21 cellular contexts compared by ENCODE assay signal in the genomic region with DNA sequence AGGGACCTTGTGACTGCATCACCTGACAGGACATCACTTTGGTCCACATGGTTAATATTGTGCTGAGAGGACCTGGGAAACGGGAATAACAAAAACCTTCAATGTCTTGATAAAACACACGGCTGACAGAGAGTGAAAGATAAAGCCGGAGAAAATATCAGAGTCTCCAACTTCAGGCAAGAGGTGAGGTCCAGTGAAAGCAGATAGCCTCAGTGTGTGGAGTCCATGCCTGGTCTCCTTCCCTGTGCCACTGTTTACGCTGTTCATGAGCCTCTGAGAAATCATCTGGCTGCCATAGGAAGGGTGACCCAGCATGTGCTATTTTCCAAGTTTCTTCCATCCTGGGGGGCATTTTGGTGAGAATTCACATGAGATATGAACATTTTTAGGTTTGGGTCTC. TPM values are rescaled to one million over a fixed set of nuclear protein-coding genes. Genes with fewer than 3 reads are reported as not detected.
"Had no signal": no experiment of that assay in that cellular context is flagged by ENCODE, and none has a peak within 500 bp of the region (broad histone marks: within the 10 kb centered on the region; RNA-seq: fewer than 3 reads in every experiment).

No MANE protein-coding gene starts in this region.

- DNase-seq: activated CD4-positive, alpha-beta T cell treated with anti-CD3 and anti-CD28 coated beads, Interleukin-2, amount 50 U/mL, for 48 hours; amygdala; body of pancreas; cerebellar nuclear complex; effector CD8-positive, alpha-beta T cell; foreskin keratinocyte; glutamatergic neuron; kidney glomerular epithelial cell; left ventricle myocardium superior; mesenchymal stem cell; nucleus accumbens; posterior cingulate gyrus; retina; stimulated activated naive B cell treated with anti-CD40 and anti-IgM and Interleukin-4, amounts not matched to agents 10 μg/mL and 1 μg/mL and 100 μg/mL, for 72 hours; T-helper 9 cell; thyroid gland had no signal

- H3K4me1 Mint-ChIP-seq: nephron had no signal

- H3K27ac ChIP-seq: body of pancreas, foreskin keratinocyte, thyroid gland had no signal

- H3K36me3 ChIP-seq: thyroid gland had no signal

- H3K4me3 Mint-ChIP-seq: nephron; stimulated activated naive B cell treated with anti-CD40 and anti-IgM and Interleukin-4, amounts not matched to agents 10 μg/mL and 1 μg/mL and 100 μg/mL, for 72 hours had no signal

- H3K9me3 ChIP-seq: thyroid gland had no signal

- ATAC-seq: activated naive CD4-positive, alpha-beta T cell treated with anti-CD3 and anti-CD28 coated beads, Interleukin-2, amount 50 U/mL, for 72 hours; body of pancreas; foreskin keratinocyte; left ventricle myocardium superior had no signal

- H3K27me3 ChIP-seq: body of pancreas, thyroid gland had no signal

- H3K4me1 ChIP-seq: body of pancreas, foreskin keratinocyte, thyroid gland had no signal

- H3K27ac Mint-ChIP-seq: activated naive CD4-positive, alpha-beta T cell treated with anti-CD3 and anti-CD28 coated beads, Interleukin-2, amount 50 U/mL, for 72 hours; activated T-helper 2 cell treated with anti-CD3 and anti-CD28 coated beads, Interferon-gamma antibody, Interleukin-2, Interleukin-4, amounts not matched to agents 10 μg/mL and 5 μg/mL and 100 μg/mL, durations not matched to agents 14 hours and 24 hours and 36 hours; nephron; stimulated activated naive B cell treated with anti-CD40 and anti-IgM and Interleukin-4, amounts not matched to agents 10 μg/mL and 1 μg/mL and 100 μg/mL, for 72 hours had no signal

- H3K27me3 Mint-ChIP-seq: stimulated activated naive B cell treated with anti-CD40 and anti-IgM and Interleukin-4, amounts not matched to agents 10 μg/mL and 1 μg/mL and 100 μg/mL, for 72 hours had no signal

- H3K4me3 ChIP-seq: body of pancreas, thyroid gland had no signal

RNA-seq across cellular contexts. Expression of gene CCR3, which starts 39.8 kb away (rescaled TPM):
- total RNA-seq: activated naive CD4-positive, alpha-beta T cell treated with anti-CD3 and anti-CD28 coated beads, Interleukin-2, amount 50 U/mL, for 72 hours; activated T-helper 2 cell treated with anti-CD3 and anti-CD28 coated beads, Interferon-gamma antibody, Interleukin-2, Interleukin-4, amounts not matched to agents 10 μg/mL and 5 μg/mL and 100 μg/mL, durations not matched to agents 14 hours and 24 hours and 36 hours; body of pancreas; foreskin keratinocyte; left ventricle myocardium superior; mucosa of gallbladder; thyroid gland; urinary bladder had no signal
- polyA plus RNA-seq: foreskin keratinocyte, urinary bladder had no signal
